1 cellular context compared by ENCODE assay signal in genomic region chr3:27484002-27484844, GRCh38.
TF ChIP-seq lines count a peak whose summit lies in the region.

Gene SLC4A7, minus strand, starts transcription at chr3:27484384. Its CDS starts 258 bp downstream, at chr3:27484126.

TF ChIP-seq in HEK293, 187 proteins besides CTCF, POLR2A, EP300 and RAD21 (continued from another document and continues in another):
- TF ChIP-seq, protein P1, sequence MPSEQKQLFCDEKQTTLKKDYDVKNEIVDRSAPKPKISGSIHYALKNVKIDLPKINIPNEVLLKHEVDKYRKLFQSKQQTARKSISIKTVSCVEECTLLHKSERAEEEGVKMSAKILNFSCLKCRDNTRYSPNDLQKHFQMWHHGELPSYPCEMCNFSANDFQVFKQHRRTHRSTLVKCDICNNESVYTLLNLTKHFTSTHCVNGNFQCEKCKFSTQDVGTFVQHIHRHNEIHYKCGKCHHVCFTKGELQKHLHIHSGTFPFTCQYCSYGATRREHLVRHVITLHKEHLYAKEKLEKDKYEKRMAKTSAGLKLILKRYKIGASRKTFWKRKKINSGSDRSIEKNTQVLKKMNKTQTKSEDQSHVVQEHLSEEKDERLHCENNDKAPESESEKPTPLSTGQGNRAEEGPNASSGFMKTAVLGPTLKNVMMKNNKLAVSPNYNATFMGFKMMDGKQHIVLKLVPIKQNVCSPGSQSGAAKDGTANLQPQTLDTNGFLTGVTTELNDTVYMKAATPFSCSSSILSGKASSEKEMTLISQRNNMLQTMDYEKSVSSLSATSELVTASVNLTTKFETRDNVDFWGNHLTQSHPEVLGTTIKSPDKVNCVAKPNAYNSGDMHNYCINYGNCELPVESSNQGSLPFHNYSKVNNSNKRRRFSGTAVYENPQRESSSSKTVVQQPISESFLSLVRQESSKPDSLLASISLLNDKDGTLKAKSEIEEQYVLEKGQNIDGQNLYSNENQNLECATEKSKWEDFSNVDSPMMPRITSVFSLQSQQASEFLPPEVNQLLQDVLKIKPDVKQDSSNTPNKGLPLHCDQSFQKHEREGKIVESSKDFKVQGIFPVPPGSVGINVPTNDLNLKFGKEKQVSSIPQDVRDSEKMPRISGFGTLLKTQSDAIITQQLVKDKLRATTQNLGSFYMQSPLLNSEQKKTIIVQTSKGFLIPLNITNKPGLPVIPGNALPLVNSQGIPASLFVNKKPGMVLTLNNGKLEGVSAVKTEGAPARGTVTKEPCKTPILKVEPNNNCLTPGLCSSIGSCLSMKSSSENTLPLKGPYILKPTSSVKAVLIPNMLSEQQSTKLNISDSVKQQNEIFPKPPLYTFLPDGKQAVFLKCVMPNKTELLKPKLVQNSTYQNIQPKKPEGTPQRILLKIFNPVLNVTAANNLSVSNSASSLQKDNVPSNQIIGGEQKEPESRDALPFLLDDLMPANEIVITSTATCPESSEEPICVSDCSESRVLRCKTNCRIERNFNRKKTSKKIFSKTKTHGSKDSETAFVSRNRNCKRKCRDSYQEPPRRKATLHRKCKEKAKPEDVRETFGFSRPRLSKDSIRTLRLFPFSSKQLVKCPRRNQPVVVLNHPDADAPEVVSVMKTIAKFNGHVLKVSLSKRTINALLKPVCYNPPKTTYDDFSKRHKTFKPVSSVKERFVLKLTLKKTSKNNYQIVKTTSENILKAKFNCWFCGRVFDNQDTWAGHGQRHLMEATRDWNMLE (tag by site-specific recombination; conservative IDR thresholded peaks at IDR 0.05; ENCODE audit: low read depth) = no peak
- TF ChIP-seq ZNF175 (tag by site-specific recombination; IDR thresholded peaks at IDR 0.05) = no peak
- no peak for TF ChIP-seq ZSCAN16 (tag by site-specific recombination; IDR thresholded peaks at IDR 0.05)
- TF ChIP-seq ZBTB8A (tag by site-specific recombination; IDR thresholded peaks at IDR 0.05) = peak; percentile 24; the same call in 1 of the 2 replicates
- TF ChIP-seq ZNF121 (tag by site-specific recombination; IDR thresholded peaks at IDR 0.05) = no peak
- TF ChIP-seq ZNF248 (tag by site-specific recombination; IDR thresholded peaks at IDR 0.05) = no peak
- no peak for TF ChIP-seq KLF1 (tag by site-specific recombination; IDR thresholded peaks at IDR 0.05)
- TF ChIP-seq KLF16 (tag by site-specific recombination; IDR thresholded peaks at IDR 0.05) = no peak
- no peak for TF ChIP-seq BCL11B (tag by site-specific recombination; IDR thresholded peaks at IDR 0.05; ENCODE audit: low read depth)
- TF ChIP-seq ZNF416 (tag by site-specific recombination; IDR thresholded peaks at IDR 0.05) = no peak
- TF ChIP-seq SALL2 (tag by site-specific recombination; IDR thresholded peaks at IDR 0.05; ENCODE audit: borderline replicate concordance) = no peak
- TF ChIP-seq ZNF776 (tag by site-specific recombination; IDR thresholded peaks at IDR 0.05; ENCODE audit: borderline replicate concordance) = no peak
- no peak for TF ChIP-seq ZNF48 (tag by site-specific recombination; IDR thresholded peaks at IDR 0.05)
- no peak for TF ChIP-seq ZNF624 (tag by site-specific recombination; IDR thresholded peaks at IDR 0.05)
- no peak for TF ChIP-seq ZBTB21 (tag by site-specific recombination; IDR thresholded peaks at IDR 0.05)
- TF ChIP-seq ZNF266 (tag by site-specific recombination; IDR thresholded peaks at IDR 0.05; ENCODE audit: low read depth) = no peak
- TF ChIP-seq ZNF202 (tag by site-specific recombination; IDR thresholded peaks at IDR 0.05; ENCODE audit: borderline replicate concordance) = no peak
- peak; percentile 74 for TF ChIP-seq PATZ1 (tag by site-specific recombination; IDR thresholded peaks at IDR 0.05)
- TF ChIP-seq KLF9 (tag by site-specific recombination; IDR thresholded peaks at IDR 0.05; ENCODE audit: low read depth) = peak; percentile 98
- TF ChIP-seq ZNF114 (tag by site-specific recombination; IDR thresholded peaks at IDR 0.05) = no peak
- no peak for TF ChIP-seq ZNF423 (tag by site-specific recombination; IDR thresholded peaks at IDR 0.05)
- TF ChIP-seq, protein P2, sequence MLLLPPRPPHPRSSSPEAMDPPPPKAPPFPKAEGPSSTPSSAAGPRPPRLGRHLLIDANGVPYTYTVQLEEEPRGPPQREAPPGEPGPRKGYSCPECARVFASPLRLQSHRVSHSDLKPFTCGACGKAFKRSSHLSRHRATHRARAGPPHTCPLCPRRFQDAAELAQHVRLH (tag by site-specific recombination; IDR thresholded peaks at IDR 0.05) = no peak
- no peak for TF ChIP-seq ZBTB7A (tag by site-specific recombination; IDR thresholded peaks at IDR 0.05; ENCODE audit: low read depth)
- TF ChIP-seq ZSCAN23 (tag by site-specific recombination; IDR thresholded peaks at IDR 0.05) = no peak
- TF ChIP-seq GLIS2 (tag by site-specific recombination; IDR thresholded peaks at IDR 0.05) = peak; percentile 77
- TF ChIP-seq ZNF19 (tag by site-specific recombination; IDR thresholded peaks at IDR 0.05; ENCODE audit: low read depth) = no peak
- TF ChIP-seq, protein P3, sequence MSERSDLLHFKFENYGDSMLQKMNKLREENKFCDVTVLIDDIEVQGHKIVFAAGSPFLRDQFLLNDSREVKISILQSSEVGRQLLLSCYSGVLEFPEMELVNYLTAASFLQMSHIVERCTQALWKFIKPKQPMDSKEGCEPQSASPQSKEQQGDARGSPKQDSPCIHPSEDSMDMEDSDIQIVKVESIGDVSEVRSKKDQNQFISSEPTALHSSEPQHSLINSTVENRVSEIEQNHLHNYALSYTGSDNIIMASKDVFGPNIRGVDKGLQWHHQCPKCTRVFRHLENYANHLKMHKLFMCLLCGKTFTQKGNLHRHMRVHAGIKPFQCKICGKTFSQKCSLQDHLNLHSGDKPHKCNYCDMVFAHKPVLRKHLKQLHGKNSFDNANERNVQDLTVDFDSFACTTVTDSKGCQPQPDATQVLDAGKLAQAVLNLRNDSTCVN (tag by site-specific recombination; optimal IDR thresholded peaks at IDR 0.05) = peak; percentile 71
- no peak for TF ChIP-seq ZNF302 (tag by site-specific recombination; IDR thresholded peaks at IDR 0.05; ENCODE audit: low read depth)
- peak; percentile 73 for TF ChIP-seq ZNF335 (tag by site-specific recombination; conservative IDR thresholded peaks at IDR 0.05)
- no peak for TF ChIP-seq SETDB1 (IDR thresholded peaks at IDR 0.05; ENCODE audit: insufficient read length, low read length)
- no peak for TF ChIP-seq ZNF514 (tag by site-specific recombination; IDR thresholded peaks at IDR 0.05)
- TF ChIP-seq ZNF341 (tag by site-specific recombination; IDR thresholded peaks at IDR 0.05; ENCODE audit: low read depth) = peak; percentile 35; the same call in 1 of the 2 replicates
- no peak for TF ChIP-seq ZNF544 (tag by site-specific recombination; IDR thresholded peaks at IDR 0.05)
- TF ChIP-seq, protein P4, sequence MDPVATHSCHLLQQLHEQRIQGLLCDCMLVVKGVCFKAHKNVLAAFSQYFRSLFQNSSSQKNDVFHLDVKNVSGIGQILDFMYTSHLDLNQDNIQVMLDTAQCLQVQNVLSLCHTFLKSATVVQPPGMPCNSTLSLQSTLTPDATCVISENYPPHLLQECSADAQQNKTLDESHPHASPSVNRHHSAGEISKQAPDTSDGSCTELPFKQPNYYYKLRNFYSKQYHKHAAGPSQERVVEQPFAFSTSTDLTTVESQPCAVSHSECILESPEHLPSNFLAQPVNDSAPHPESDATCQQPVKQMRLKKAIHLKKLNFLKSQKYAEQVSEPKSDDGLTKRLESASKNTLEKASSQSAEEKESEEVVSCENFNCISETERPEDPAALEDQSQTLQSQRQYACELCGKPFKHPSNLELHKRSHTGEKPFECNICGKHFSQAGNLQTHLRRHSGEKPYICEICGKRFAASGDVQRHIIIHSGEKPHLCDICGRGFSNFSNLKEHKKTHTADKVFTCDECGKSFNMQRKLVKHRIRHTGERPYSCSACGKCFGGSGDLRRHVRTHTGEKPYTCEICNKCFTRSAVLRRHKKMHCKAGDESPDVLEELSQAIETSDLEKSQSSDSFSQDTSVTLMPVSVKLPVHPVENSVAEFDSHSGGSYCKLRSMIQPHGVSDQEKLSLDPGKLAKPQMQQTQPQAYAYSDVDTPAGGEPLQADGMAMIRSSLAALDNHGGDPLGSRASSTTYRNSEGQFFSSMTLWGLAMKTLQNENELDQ (tag by site-specific recombination; IDR thresholded peaks at IDR 0.05; ENCODE audit: low read depth) = no peak
- no peak for TF ChIP-seq ZNF354C (tag by site-specific recombination; IDR thresholded peaks at IDR 0.05; ENCODE audit: borderline replicate concordance, low read depth)
- no peak for TF ChIP-seq ZNF433 (tag by site-specific recombination; IDR thresholded peaks at IDR 0.05; ENCODE audit: low read depth)
- no peak for TF ChIP-seq ZNF768 (tag by site-specific recombination; IDR thresholded peaks at IDR 0.05)
- TF ChIP-seq, protein P5, sequence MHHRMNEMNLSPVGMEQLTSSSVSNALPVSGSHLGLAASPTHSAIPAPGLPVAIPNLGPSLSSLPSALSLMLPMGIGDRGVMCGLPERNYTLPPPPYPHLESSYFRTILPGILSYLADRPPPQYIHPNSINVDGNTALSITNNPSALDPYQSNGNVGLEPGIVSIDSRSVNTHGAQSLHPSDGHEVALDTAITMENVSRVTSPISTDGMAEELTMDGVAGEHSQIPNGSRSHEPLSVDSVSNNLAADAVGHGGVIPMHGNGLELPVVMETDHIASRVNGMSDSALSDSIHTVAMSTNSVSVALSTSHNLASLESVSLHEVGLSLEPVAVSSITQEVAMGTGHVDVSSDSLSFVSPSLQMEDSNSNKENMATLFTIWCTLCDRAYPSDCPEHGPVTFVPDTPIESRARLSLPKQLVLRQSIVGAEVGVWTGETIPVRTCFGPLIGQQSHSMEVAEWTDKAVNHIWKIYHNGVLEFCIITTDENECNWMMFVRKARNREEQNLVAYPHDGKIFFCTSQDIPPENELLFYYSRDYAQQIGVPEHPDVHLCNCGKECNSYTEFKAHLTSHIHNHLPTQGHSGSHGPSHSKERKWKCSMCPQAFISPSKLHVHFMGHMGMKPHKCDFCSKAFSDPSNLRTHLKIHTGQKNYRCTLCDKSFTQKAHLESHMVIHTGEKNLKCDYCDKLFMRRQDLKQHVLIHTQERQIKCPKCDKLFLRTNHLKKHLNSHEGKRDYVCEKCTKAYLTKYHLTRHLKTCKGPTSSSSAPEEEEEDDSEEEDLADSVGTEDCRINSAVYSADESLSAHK (tag by site-specific recombination; IDR thresholded peaks at IDR 0.05) = no peak
- TF ChIP-seq, protein P6, sequence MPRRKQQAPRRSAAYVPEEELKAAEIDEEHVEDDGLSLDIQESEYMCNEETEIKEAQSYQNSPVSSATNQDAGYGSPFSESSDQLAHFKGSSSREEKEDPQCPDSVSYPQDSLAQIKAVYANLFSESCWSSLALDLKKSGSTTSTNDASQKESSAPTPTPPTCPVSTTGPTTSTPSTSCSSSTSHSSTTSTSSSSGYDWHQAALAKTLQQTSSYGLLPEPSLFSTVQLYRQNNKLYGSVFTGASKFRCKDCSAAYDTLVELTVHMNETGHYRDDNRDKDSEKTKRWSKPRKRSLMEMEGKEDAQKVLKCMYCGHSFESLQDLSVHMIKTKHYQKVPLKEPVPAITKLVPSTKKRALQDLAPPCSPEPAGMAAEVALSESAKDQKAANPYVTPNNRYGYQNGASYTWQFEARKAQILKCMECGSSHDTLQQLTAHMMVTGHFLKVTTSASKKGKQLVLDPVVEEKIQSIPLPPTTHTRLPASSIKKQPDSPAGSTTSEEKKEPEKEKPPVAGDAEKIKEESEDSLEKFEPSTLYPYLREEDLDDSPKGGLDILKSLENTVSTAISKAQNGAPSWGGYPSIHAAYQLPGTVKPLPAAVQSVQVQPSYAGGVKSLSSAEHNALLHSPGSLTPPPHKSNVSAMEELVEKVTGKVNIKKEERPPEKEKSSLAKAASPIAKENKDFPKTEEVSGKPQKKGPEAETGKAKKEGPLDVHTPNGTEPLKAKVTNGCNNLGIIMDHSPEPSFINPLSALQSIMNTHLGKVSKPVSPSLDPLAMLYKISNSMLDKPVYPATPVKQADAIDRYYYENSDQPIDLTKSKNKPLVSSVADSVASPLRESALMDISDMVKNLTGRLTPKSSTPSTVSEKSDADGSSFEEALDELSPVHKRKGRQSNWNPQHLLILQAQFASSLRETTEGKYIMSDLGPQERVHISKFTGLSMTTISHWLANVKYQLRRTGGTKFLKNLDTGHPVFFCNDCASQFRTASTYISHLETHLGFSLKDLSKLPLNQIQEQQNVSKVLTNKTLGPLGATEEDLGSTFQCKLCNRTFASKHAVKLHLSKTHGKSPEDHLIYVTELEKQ (tag by site-specific recombination; IDR thresholded peaks at IDR 0.05; ENCODE audit: borderline replicate concordance) = no peak
- no peak for TF ChIP-seq SCRT2 (tag by site-specific recombination; IDR thresholded peaks at IDR 0.05)
- no peak for TF ChIP-seq ZNF629 (tag by site-specific recombination; IDR thresholded peaks at IDR 0.05)
- TF ChIP-seq HIC1 (tag by site-specific recombination; IDR thresholded peaks at IDR 0.05) = peak; percentile 95
- TF ChIP-seq ZNF529 (tag by site-specific recombination; IDR thresholded peaks at IDR 0.05; ENCODE audit: insufficient replicate concordance) = no peak
- TF ChIP-seq ZFP3 (tag by site-specific recombination; IDR thresholded peaks at IDR 0.05; ENCODE audit: low read depth) = no peak
- no peak for TF ChIP-seq ZNF701 (tag by site-specific recombination; IDR thresholded peaks at IDR 0.05)
- TF ChIP-seq ZNF133 (tag by site-specific recombination; IDR thresholded peaks at IDR 0.05) = no peak
- TF ChIP-seq ZNF391 (tag by site-specific recombination; IDR thresholded peaks at IDR 0.05; ENCODE audit: borderline replicate concordance, low read depth) = no peak
- TF ChIP-seq ZNF473 (tag by site-specific recombination; IDR thresholded peaks at IDR 0.05) = no peak
- no peak for TF ChIP-seq WT1 (tag by site-specific recombination; IDR thresholded peaks at IDR 0.05)
